1 cellular context compared by ENCODE assay signal in genomic region chr7:98398567-98399372, GRCh38.
TF ChIP-seq lines count a peak whose summit lies in the region.

No MANE protein-coding gene starts in this region.

TF ChIP-seq in K562, 482 proteins besides CTCF, POLR2A, EP300 and RAD21 (continued from another document):
- TF ChIP-seq PBX2 (CRISPR knock-in tag; IDR thresholded peaks at IDR 0.05; ENCODE audit: low read depth) = no peak
- peak; percentile 52; the same call in 1 of the 2 replicates for TF ChIP-seq PBX2 (tag; conservative IDR thresholded peaks at IDR 0.05; ENCODE audit: low read depth)
- peak; percentile 81 for TF ChIP-seq NR2C1 (IDR thresholded peaks at IDR 0.05)
- 0 out of 2 replicates have a peak, but pooled peaks have one; percentile 37 for TF ChIP-seq NR2C1 (tag; IDR thresholded peaks at IDR 0.05)
- peak; percentile 67 for TF ChIP-seq PKNOX1 (IDR thresholded peaks at IDR 0.05)
- no peak; the same call in 1 of the 2 replicates for TF ChIP-seq CEBPG (CRISPR knock-in tag; IDR thresholded peaks at IDR 0.05)
- TF ChIP-seq CEBPG (tag; conservative IDR thresholded peaks at IDR 0.05 in 1 of 2, IDR thresholded peaks at IDR 0.05 in 1 of 2) = peak in 1 of 2 experiments; percentile 37; a peak in 1 of 4 replicates
- no peak for TF ChIP-seq SAFB2 (IDR thresholded peaks at IDR 0.05; ENCODE audit: borderline replicate concordance, low read depth, low read length, severe bottlenecking)
- TF ChIP-seq RBM17 (IDR thresholded peaks at IDR 0.05; ENCODE audit: borderline replicate concordance, low read depth, low read length) = no peak
